In the genomic region with DNA sequence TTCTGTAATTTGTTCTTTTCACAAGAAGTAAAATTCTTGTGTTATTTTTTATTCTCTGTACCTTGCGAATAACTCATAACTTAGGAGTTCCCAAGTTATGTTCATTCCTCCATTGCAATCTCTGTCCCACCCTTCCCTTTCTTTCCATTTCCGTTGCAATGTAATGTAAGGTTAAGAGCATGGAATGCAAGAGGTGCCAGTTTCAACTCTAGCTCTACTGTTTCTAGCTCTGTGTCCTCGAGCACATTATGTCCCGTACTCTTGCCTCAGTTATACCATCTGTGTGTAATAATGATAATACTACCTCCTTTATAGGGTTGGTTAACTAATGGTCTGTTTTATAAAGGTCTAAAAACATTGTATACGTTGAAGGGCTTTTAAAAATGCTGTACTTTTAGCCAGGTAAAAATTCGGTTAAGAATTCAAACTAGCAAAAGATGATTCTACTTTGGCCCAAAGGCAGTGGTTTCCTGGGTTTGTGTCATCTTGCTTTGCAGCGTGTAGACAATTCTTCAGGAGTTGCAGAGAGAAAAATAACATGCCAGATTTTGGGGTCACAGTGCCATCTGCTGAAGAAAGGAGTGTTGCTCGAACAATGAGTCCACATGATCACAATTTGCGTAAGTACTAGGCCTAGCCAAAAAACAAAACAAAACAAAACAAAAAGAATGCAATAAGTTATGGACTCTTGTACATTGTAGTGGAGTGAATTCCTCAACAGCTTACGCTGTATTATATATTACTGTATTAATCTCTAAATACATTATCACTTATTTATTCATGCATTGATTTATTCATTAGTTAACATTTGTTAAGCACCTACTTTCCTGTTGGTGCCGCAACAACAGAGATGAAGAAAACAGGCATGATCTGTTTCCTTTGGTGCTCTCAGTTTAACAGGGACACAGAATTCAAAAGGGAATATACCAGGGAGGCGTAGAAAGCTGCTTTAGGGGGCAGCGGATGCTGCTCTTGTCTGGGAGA, we compare ENCODE assay signal across 10 cellular contexts. TPM values are rescaled to one million over a fixed set of nuclear protein-coding genes. Genes with fewer than 3 reads are reported as not detected.
DNase-seq lines count a peak whose midpoint lies in the region; ATAC-seq and TF ChIP-seq lines count a peak whose summit lies in the region.
"Had no signal": no experiment of that assay in that cellular context is flagged by ENCODE, and none has a peak within 500 bp of the region (broad histone marks: within the 10 kb centered on the region; RNA-seq: fewer than 3 reads in every experiment).

No MANE protein-coding gene starts in this region.

- H3K27me3 Mint-ChIP-seq in chondrocyte (ENCODE audit: low read depth), result peaks cover 12% of the 10 kb centered on the region
- H3K27me3 Mint-ChIP-seq in T-helper 17 cell, result peaks cover 17% of the 10 kb centered on the region

- POLR2A ChIA-PET in HEK293T (lab: Yijun Ruan, JAX), result no interaction called here

- peak; percentile 56 for DNase-seq in DMS 273 (lab: John Stamatoyannopoulos, UW; ENCODE audit: unreplicated experiment)
- DNase-seq in DMS 273 treated with DMSO at 0.1 percent for 48 hours (lab: John Stamatoyannopoulos, UW), result no peak
- DNase-seq in NCI-H524 (lab: John Stamatoyannopoulos, UW), result peak; percentile 35 to 67
- DNase-seq in chondrocyte (ENCODE audit: low spot score), result no peak
- DNase-seq in renal cortical epithelial cell (ENCODE audit: low read depth), result peak; percentile 77
- DNase-seq in T-helper 17 cell, result no peak
- DNase-seq in activated CD4-positive, CD25-positive, alpha-beta regulatory T cell treated with anti-CD3 and anti-CD28 coated beads, Interleukin-2, amount 50 U/mL, for 72 hours, result no peak
- no peak for DNase-seq in HEK293T (ENCODE audit: extremely low spot score)
- DNase-seq: NCI-H2081 treated with DMSO at 0.1 percent for 48 hours had no signal

- no peaks in the 10 kb centered on the region for H3K9me3 Mint-ChIP-seq in chondrocyte (ENCODE audit: low read depth)
- H3K9me3 Mint-ChIP-seq: activated T-helper 1 cell treated with anti-CD3 and anti-CD28 coated beads, Interleukin-12 subunit alpha, Interleukin-12 subunit beta, Interleukin-2, Interleukin-4 antibody, amounts not matched to agents 30 ng/mL and 10 ng/mL and 1 ng/mL, durations not matched to agents 14 hours and 24 hours and 36 hours had no signal

- CTCF ChIA-PET in HEK293T (lab: Yijun Ruan, JAX), result interaction anchor here (0.8 to 2.2 kb wide), 3 partner anchors 93 to 102 kb away, joined by 3 to 8 read pairs (median 4); no protein-coding TSS in a partner anchor

- H3K27ac Mint-ChIP-seq in chondrocyte (ENCODE audit: unreplicated experiment) (no peak overlapping the region), T-helper 17 cell (no peak overlapping the region)
- H3K27ac Mint-ChIP-seq: activated T-helper 1 cell treated with anti-CD3 and anti-CD28 coated beads, Interleukin-12 subunit alpha, Interleukin-12 subunit beta, Interleukin-2, Interleukin-4 antibody, amounts not matched to agents 30 ng/mL and 10 ng/mL and 1 ng/mL, durations not matched to agents 14 hours and 24 hours and 36 hours had no signal

- TF ChIP-seq CTCF in chondrocyte (IDR thresholded peaks at IDR 0.05), result peak; percentile 46

- no peaks in the 10 kb centered on the region for H3K9me3 ChIP-seq in T-helper 17 cell (ENCODE audit: control insufficient read depth, low read length, poor library complexity, severe bottlenecking)

- H3K4me3 Mint-ChIP-seq in chondrocyte (ENCODE audit: unreplicated experiment) (no peak overlapping the region), T-helper 17 cell (no peak overlapping the region)
- H3K4me3 Mint-ChIP-seq: activated T-helper 1 cell treated with anti-CD3 and anti-CD28 coated beads, Interleukin-12 subunit alpha, Interleukin-12 subunit beta, Interleukin-2, Interleukin-4 antibody, amounts not matched to agents 30 ng/mL and 10 ng/mL and 1 ng/mL, durations not matched to agents 14 hours and 24 hours and 36 hours had no signal

- H3K4me1 Mint-ChIP-seq in chondrocyte (ENCODE audit: low read depth), result no peaks in the 10 kb centered on the region
- peaks cover 2% of the 10 kb centered on the region for H3K4me1 Mint-ChIP-seq in T-helper 17 cell

- H3K36me3 Mint-ChIP-seq in chondrocyte (ENCODE audit: low read depth) (no peaks in the 10 kb centered on the region), T-helper 17 cell (ENCODE audit: low read depth) (no peaks in the 10 kb centered on the region)

- no peak for ATAC-seq in T-helper 17 cell

TF ChIP-seq in HEK293T, 16 proteins besides CTCF, POLR2A, EP300 and RAD21:
- no peak for TF ChIP-seq LEF1 (IDR thresholded peaks at IDR 0.05; ENCODE audit: borderline replicate concordance)
- TF ChIP-seq ARNT (IDR thresholded peaks at IDR 0.05), result no peak
- TF ChIP-seq ZNF384 (IDR thresholded peaks at IDR 0.05), result no peak
- no peak for TF ChIP-seq FOXK2 (IDR thresholded peaks at IDR 0.05)
- no peak for TF ChIP-seq PKNOX1 (IDR thresholded peaks at IDR 0.05)
- TF ChIP-seq BHLHE40 (IDR thresholded peaks at IDR 0.05; ENCODE audit: borderline replicate concordance), result no peak
- TF ChIP-seq NFRKB (IDR thresholded peaks at IDR 0.05), result no peak
- no peak for TF ChIP-seq L3MBTL2 (conservative IDR thresholded peaks at IDR 0.05)
- no peak for TF ChIP-seq TARDBP (IDR thresholded peaks at IDR 0.05)
- TF ChIP-seq CTBP1 (IDR thresholded peaks at IDR 0.05; ENCODE audit: borderline replicate concordance), result no peak
- no peak for TF ChIP-seq ELF4 (IDR thresholded peaks at IDR 0.05)

RNA-seq across cellular contexts. Expression of gene PFDN4, which starts 10.0 kb away (rescaled TPM):
- total RNA-seq in chondrocyte, result 17.3 to 23.5 TPM (median 18.6 TPM) in 3 replicates
- total RNA-seq in renal cortical epithelial cell, result 82.6 and 223 TPM in 2 replicates
- 10 to 100 TPM; 16.9 to 21.3 TPM for total RNA-seq in T-helper 17 cell

RNA-seq across cellular contexts. Expression of gene CYP24A1, which starts 24.1 kb away (rescaled TPM):
- total RNA-seq in chondrocyte (not detected in 3 replicates), renal cortical epithelial cell (6.6 and 15.5 TPM in 2 replicates), T-helper 17 cell (under 1 TPM in 1 of 2 donors, not detected in 1; 0.22 TPM)
- total RNA-seq: activated T-helper 1 cell treated with anti-CD3 and anti-CD28 coated beads, Interleukin-12 subunit alpha, Interleukin-12 subunit beta, Interleukin-2, Interleukin-4 antibody, amounts not matched to agents 30 ng/mL and 10 ng/mL and 1 ng/mL, durations not matched to agents 14 hours and 24 hours and 36 hours had no signal

Comparison
In these comparisons a context has a peak if more than half of its experiments do, and no peak if none do; other contexts are left out.
1. DNase-seq: peak in DMS 273 (single experiment), NCI-H524 (2 of 2) and renal cortical epithelial cell (single experiment); none in DMS 273 treated with DMSO at 0.1 percent for 48 hours (single experiment), chondrocyte (single experiment), T-helper 17 cell (0 of 3), activated CD4-positive, CD25-positive, alpha-beta regulatory T cell treated with anti-CD3 and anti-CD28 coated beads, Interleukin-2, amount 50 U/mL, for 72 hours (single experiment) and HEK293T (single experiment).